In genomic region chr13:61370520-61370919, GRCh38 we compare ENCODE assay signal across 22 cellular contexts.
DNase-seq lines count a peak whose midpoint lies in the region; ATAC-seq and TF ChIP-seq lines count a peak whose summit lies in the region.
"Had no signal": no experiment of that assay in that cellular context is flagged by ENCODE, and none has a peak within 500 bp of the region (broad histone marks: within the 10 kb centered on the region; RNA-seq: fewer than 3 reads in every experiment).

No MANE protein-coding gene starts in this region.

- no peak overlapping the region for H3K4me3 Mint-ChIP-seq in activated naive CD4-positive, alpha-beta T cell treated with anti-CD3 and anti-CD28 coated beads, Interleukin-2, amount 10 ng/mL, durations not matched to agents 7 days and 5 days
- H3K4me3 Mint-ChIP-seq: CD4-positive, alpha-beta T cell; GM23338; HFFc6 had no signal

- peaks cover 0 to 17% (median 10%) of the 10 kb centered on the region in 10 experiments; a peak in 13 of 20 replicates for H3K4me1 ChIP-seq in BLaER1 treated with 17β-estradiol and CSF1 and Interleukin-3, amounts not matched to agents 10 nM and 100 nM
- H3K4me1 ChIP-seq in KMS-11 (ENCODE audit: low read depth, poor library complexity, severe bottlenecking), result peaks cover 39% of the 10 kb centered on the region
- H3K4me1 ChIP-seq: HAP-1 had no signal

- H2AFZ ChIP-seq in KMS-11 (ENCODE audit: low read depth), result no peak overlapping the region
- H2AFZ ChIP-seq: GM23338 had no signal

- no peaks in the 10 kb centered on the region for H3K36me3 Mint-ChIP-seq in activated naive CD4-positive, alpha-beta T cell treated with anti-CD3 and anti-CD28 coated beads, Interleukin-2, amount 10 ng/mL, durations not matched to agents 7 days and 5 days

- TF ChIP-seq CTCF in KMS-11 (conservative IDR thresholded peaks at IDR 0.05; ENCODE audit: low read depth, low read length), result no peak
- no peak for TF ChIP-seq CTCF in astrocyte of the spinal cord (IDR thresholded peaks at IDR 0.05; ENCODE audit: low read depth, low read length)

- no peaks in the 10 kb centered on the region for H4K20me1 ChIP-seq in BLaER1 treated with 17β-estradiol and CSF1 and Interleukin-3, amounts not matched to agents 10 nM and 100 nM
- H4K20me1 ChIP-seq in KMS-11 (ENCODE audit: insufficient read depth), result no peaks in the 10 kb centered on the region

- no peak overlapping the region for H3K4me3 ChIP-seq in BLaER1 treated with 17β-estradiol and CSF1 and Interleukin-3, amounts not matched to agents 10 nM and 100 nM
- H3K4me3 ChIP-seq in KMS-11 (IDR thresholded peaks at IDR 0.05; ENCODE audit: insufficient read depth, low read depth, low read length), result no peak overlapping the region
- no peak overlapping the region for H3K4me3 ChIP-seq in astrocyte of the spinal cord (ENCODE audit: low read depth, low read length)
- H3K4me3 ChIP-seq: GM23338, HAP-1 had no signal

- peak overlapping the region in 8 of 11 experiments; percentile 10 to 45 (median 32); a peak in 9 of 22 replicates for H3K4me2 ChIP-seq in BLaER1 treated with 17β-estradiol and CSF1 and Interleukin-3, amounts not matched to agents 10 nM and 100 nM
- peak overlapping the region; percentile 54 for H3K4me2 ChIP-seq in KMS-11
- H3K4me2 ChIP-seq: GM23338, SK-N-SH had no signal

- H3K27ac ChIP-seq in BLaER1 treated with 17β-estradiol and CSF1 and Interleukin-3, amounts not matched to agents 10 nM and 100 nM, result no peak overlapping the region
- H3K27ac ChIP-seq in KMS-11, result 0 out of 2 replicates have a peak overlapping the region, but pooled peaks have one; percentile 18

- no peak overlapping the region for H3K9ac ChIP-seq in BLaER1 treated with 17β-estradiol and CSF1 and Interleukin-3, amounts not matched to agents 10 nM and 100 nM
- H3K9ac ChIP-seq in KMS-11, result no peak overlapping the region
- H3K9ac ChIP-seq: SK-N-SH had no signal

- H3K9me3 Mint-ChIP-seq in activated naive CD4-positive, alpha-beta T cell treated with anti-CD3 and anti-CD28 coated beads, Interleukin-2, amount 10 ng/mL, durations not matched to agents 7 days and 5 days, result peaks cover 14% of the 10 kb centered on the region
- H3K9me3 Mint-ChIP-seq: CD4-positive, alpha-beta T cell; GM23338 had no signal

- peaks cover 0 to 17% (median 5%) of the 10 kb centered on the region in 11 experiments; a peak in 7 of 22 replicates for H3K9me3 ChIP-seq in BLaER1 treated with 17β-estradiol and CSF1 and Interleukin-3, amounts not matched to agents 10 nM and 100 nM (replicated peaks in 1 of 11)
- H3K9me3 ChIP-seq: HAP-1, SK-N-SH had no signal

- no peaks in the 10 kb centered on the region for H3K36me3 ChIP-seq in BLaER1 treated with 17β-estradiol and CSF1 and Interleukin-3, amounts not matched to agents 10 nM and 100 nM
- no peaks in the 10 kb centered on the region for H3K36me3 ChIP-seq in KMS-11 (ENCODE audit: insufficient read depth)
- H3K36me3 ChIP-seq: HAP-1 had no signal

- in situ Hi-C loops in astrocyte of the spinal cord (cut with HindIII; ENCODE audit: low sequenced_read_pairs), result no loop called here

- no peaks in the 10 kb centered on the region for H3K27me3 Mint-ChIP-seq in activated naive CD4-positive, alpha-beta T cell treated with anti-CD3 and anti-CD28 coated beads, Interleukin-2, amount 10 ng/mL, durations not matched to agents 7 days and 5 days
- H3K27me3 Mint-ChIP-seq: CD4-positive, alpha-beta T cell had no signal

- DNase-seq in OCI-M1 (lab: John Stamatoyannopoulos, UW), result peak; percentile 43
- DNase-seq in astrocyte of the spinal cord (ENCODE audit: low read depth, low spot score), result peak; percentile 2
- no peak for DNase-seq in activated naive CD4-positive, alpha-beta T cell treated with anti-CD3 and anti-CD28 coated beads, Interleukin-2, amount 10 ng/mL, durations not matched to agents 7 days and 5 days
- no peak for DNase-seq in NCI-H1694 (lab: John Stamatoyannopoulos, UW)
- DNase-seq: CD4-positive, alpha-beta T cell; COR-L47; DMS79; EL; GDM1; HFFc6; KBM-7; NCI-H1694 treated with DMSO at 0.1 percent for 48 hours; NCI-H2081; NCI-H2227 treated with DMSO at 0.1 percent for 48 hours; NCI-H526 treated with DMSO at 0.1 percent for 48 hours; SK-N-SH; T-helper 2 cell had no signal

- no peaks in the 10 kb centered on the region for H3K79me2 ChIP-seq in KMS-11 (ENCODE audit: insufficient read depth, low read depth)

- no peaks in the 10 kb centered on the region for H3K27me3 ChIP-seq in BLaER1 treated with 17β-estradiol and CSF1 and Interleukin-3, amounts not matched to agents 10 nM and 100 nM
- H3K27me3 ChIP-seq in KMS-11 (ENCODE audit: insufficient read depth, low read depth), result no peaks in the 10 kb centered on the region

- CTCF ChIA-PET in activated naive CD4-positive, alpha-beta T cell treated with anti-CD3 and anti-CD28 coated beads, Interleukin-2, amount 10 ng/mL, durations not matched to agents 7 days and 5 days (lab: Charles Lee), result no interaction called here

- no peaks in the 10 kb centered on the region for H3K4me1 Mint-ChIP-seq in activated naive CD4-positive, alpha-beta T cell treated with anti-CD3 and anti-CD28 coated beads, Interleukin-2, amount 10 ng/mL, durations not matched to agents 7 days and 5 days
- H3K4me1 Mint-ChIP-seq: GM23338 had no signal

- ATAC-seq in GM21619 (IDR thresholded peaks at IDR 0.05; ENCODE audit: unreplicated experiment), result no peak
- ATAC-seq: GM23338 had no signal

- H3K27ac Mint-ChIP-seq in activated naive CD4-positive, alpha-beta T cell treated with anti-CD3 and anti-CD28 coated beads, Interleukin-2, amount 10 ng/mL, durations not matched to agents 7 days and 5 days, result no peak overlapping the region
- H3K27ac Mint-ChIP-seq: CD4-positive, alpha-beta T cell; GM23338; HFFc6 had no signal

Comparison
In these comparisons a context has a peak if more than half of its experiments do, and no peak if none do; other contexts are left out.
1. DNase-seq: peak in OCI-M1 (single experiment) and astrocyte of the spinal cord (single experiment); none in activated naive CD4-positive, alpha-beta T cell treated with anti-CD3 and anti-CD28 coated beads, Interleukin-2, amount 10 ng/mL, durations not matched to agents 7 days and 5 days (single experiment) and NCI-H1694 (single experiment).